In genomic region chr17:57113656-57114055, GRCh38 we compare ENCODE assay signal across 12 cellular contexts.
"Had no signal": no experiment of that assay in that cellular context is flagged by ENCODE, and none has a peak within 500 bp of the region (broad histone marks: within the 10 kb centered on the region; RNA-seq: fewer than 3 reads in every experiment).

No MANE protein-coding gene starts in this region.

- FAIRE-seq: endometrium, frontal cortex had no signal

- H3K9me3 Mint-ChIP-seq: activated B cell treated with CpG ODN at 0.5 μM for 24 hours; activated CD4-positive, alpha-beta memory T cell treated with anti-CD3 and anti-CD28 coated beads for 36 hours; activated naive CD4-positive, alpha-beta T cell treated with anti-CD3 and anti-CD28 coated beads for 36 hours; activated T-cell treated with anti-CD3 and anti-CD28 coated beads, Interleukin-2, amount 50 U/mL, for 24 hours; mesothelial cell of epicardium; nephron progenitor cell had no signal

- H3K4me1 Mint-ChIP-seq: activated B cell treated with CpG ODN at 0.5 μM for 24 hours had no signal

- H3K4me3 Mint-ChIP-seq: activated B cell treated with CpG ODN at 0.5 μM for 24 hours; activated CD4-positive, alpha-beta memory T cell treated with anti-CD3 and anti-CD28 coated beads for 36 hours; activated naive CD4-positive, alpha-beta T cell treated with anti-CD3 and anti-CD28 coated beads for 36 hours; activated T-cell treated with anti-CD3 and anti-CD28 coated beads, Interleukin-2, amount 50 U/mL, for 24 hours; mesothelial cell of epicardium; nephron progenitor cell had no signal

- H3K9me3 ChIP-seq: body of pancreas, vagina had no signal

- H3K27me3 Mint-ChIP-seq: activated B cell treated with CpG ODN at 0.5 μM for 24 hours; activated CD4-positive, alpha-beta memory T cell treated with anti-CD3 and anti-CD28 coated beads for 36 hours; activated T-cell treated with anti-CD3 and anti-CD28 coated beads, Interleukin-2, amount 50 U/mL, for 24 hours had no signal

- H3K27ac Mint-ChIP-seq: activated B cell treated with CpG ODN at 0.5 μM for 24 hours; activated CD4-positive, alpha-beta memory T cell treated with anti-CD3 and anti-CD28 coated beads for 36 hours; activated naive CD4-positive, alpha-beta T cell treated with anti-CD3 and anti-CD28 coated beads for 36 hours; activated T-cell treated with anti-CD3 and anti-CD28 coated beads, Interleukin-2, amount 50 U/mL, for 24 hours; mesothelial cell of epicardium; nephron progenitor cell had no signal

- H3K27me3 ChIP-seq: body of pancreas, vagina had no signal

- H3K27ac ChIP-seq: body of pancreas, vagina had no signal

- H3K4me3 ChIP-seq: body of pancreas, coronary artery, lung, vagina had no signal
